28 cellular contexts compared by ENCODE assay signal in genomic region chr21:46564391-46564790, GRCh38. TPM values are rescaled to one million over a fixed set of nuclear protein-coding genes. Genes with fewer than 3 reads are reported as not detected.
DNase-seq lines count a peak whose midpoint lies in the region; ATAC-seq and TF ChIP-seq lines count a peak whose summit lies in the region.
"Had no signal": no experiment of that assay in that cellular context is flagged by ENCODE, and none has a peak within 500 bp of the region (broad histone marks: within the 10 kb centered on the region; RNA-seq: fewer than 3 reads in every experiment).

No MANE protein-coding gene starts in this region.

- H3K4me3 Mint-ChIP-seq in CD4-positive, alpha-beta T cell: no peak overlapping the region
- H3K4me3 Mint-ChIP-seq in activated T-helper 17 cell treated with anti-CD3 and anti-CD28 coated beads, Interleukin-2, amount 50 U/mL, for 72 hours: no peak overlapping the region
- no peak overlapping the region for H3K4me3 Mint-ChIP-seq in nephron progenitor cell
- H3K4me3 Mint-ChIP-seq: activated CD4-positive, alpha-beta memory T cell treated with anti-CD3 and anti-CD28 coated beads, Interleukin-2, amount 10 ng/mL, durations not matched to agents 7 days and 5 days; activated naive CD8-positive, alpha-beta T cell treated with anti-CD3 and anti-CD28 coated beads, Interleukin-2, amount 10 ng/mL, durations not matched to agents 7 days and 5 days; neural crest cell; stimulated activated naive CD8-positive, alpha-beta T cell treated with anti-CD3 and anti-CD28 coated beads, Interleukin-15, amount 100 ng/mL, for 72 hours had no signal

- no peaks in the 10 kb centered on the region for H3K27me3 ChIP-seq in CD4-positive, alpha-beta T cell (ENCODE audit: control insufficient read depth, insufficient read depth, low read length)
- H3K27me3 ChIP-seq in ovary: no peaks in the 10 kb centered on the region
- H3K27me3 ChIP-seq in suprapubic skin: no peaks in the 10 kb centered on the region
- H3K27me3 ChIP-seq: BE2C, body of pancreas, MG63 had no signal

- peaks cover 78% of the 10 kb centered on the region for H3K4me1 Mint-ChIP-seq in CD4-positive, alpha-beta T cell (ENCODE audit: low read depth)
- peaks cover 19% of the 10 kb centered on the region for H3K4me1 Mint-ChIP-seq in activated T-helper 17 cell treated with anti-CD3 and anti-CD28 coated beads, Interleukin-2, amount 50 U/mL, for 72 hours
- peaks cover 5% of the 10 kb centered on the region for H3K4me1 Mint-ChIP-seq in nephron progenitor cell

- no peaks in the 10 kb centered on the region for H3K36me3 ChIP-seq in ovary
- peaks cover 92% of the 10 kb centered on the region for H3K36me3 ChIP-seq in suprapubic skin

- WGBS in ovary, 3 donors: 88 to 93% (median 92%) methylated on average over 10 of the region's 10 CpGs
- 80% methylated on average over 3 of the region's 10 CpGs for WGBS in suprapubic skin

- no peak overlapping the region for H3K4me3 ChIP-seq in ovary
- no peak overlapping the region for H3K4me3 ChIP-seq in suprapubic skin
- H3K4me3 ChIP-seq: body of pancreas, MG63, psoas muscle had no signal

- intact Hi-C loops in CD4-positive, alpha-beta T cell (cut with DNase I, micrococcal nuclease): loop anchor here in 1 of 2 experiments (5.0 kb wide), 1 partner anchor 42 kb away; no protein-coding TSS in a partner anchor
- intact Hi-C loops in ovary (cut with DNase I): no loop called here

- H3K36me3 Mint-ChIP-seq in CD4-positive, alpha-beta T cell (ENCODE audit: low read depth): peaks cover 99% of the 10 kb centered on the region
- peaks cover 80% of the 10 kb centered on the region for H3K36me3 Mint-ChIP-seq in activated T-helper 17 cell treated with anti-CD3 and anti-CD28 coated beads, Interleukin-2, amount 50 U/mL, for 72 hours (ENCODE audit: low read depth)
- peaks cover 67% of the 10 kb centered on the region for H3K36me3 Mint-ChIP-seq in nephron progenitor cell (ENCODE audit: low read depth)

- H3K27ac Mint-ChIP-seq in CD4-positive, alpha-beta T cell: peak overlapping the region; percentile 95
- H3K27ac Mint-ChIP-seq in activated T-helper 17 cell treated with anti-CD3 and anti-CD28 coated beads, Interleukin-2, amount 50 U/mL, for 72 hours: no peak overlapping the region
- peak overlapping the region; percentile 68 for H3K27ac Mint-ChIP-seq in nephron progenitor cell
- H3K27ac Mint-ChIP-seq: activated CD4-positive, alpha-beta memory T cell treated with anti-CD3 and anti-CD28 coated beads, Interleukin-2, amount 10 ng/mL, durations not matched to agents 7 days and 5 days; activated naive CD8-positive, alpha-beta T cell treated with anti-CD3 and anti-CD28 coated beads, Interleukin-2, amount 10 ng/mL, durations not matched to agents 7 days and 5 days had no signal

- no peak for DNase-seq in CD4-positive, alpha-beta T cell
- DNase-seq in GM13976 (ENCODE audit: low spot score) (peak; percentile 12), nephron progenitor cell (no peak), ovary (no peak), EL (no peak), suprapubic skin (ENCODE audit: low spot score in 2 of 2) (no peak)
- DNase-seq: activated CD4-positive, alpha-beta memory T cell treated with anti-CD3 and anti-CD28 coated beads, Interleukin-2, amount 10 ng/mL, durations not matched to agents 7 days and 5 days; activated CD4-positive, CD25-positive, alpha-beta regulatory T cell; activated naive CD8-positive, alpha-beta T cell treated with anti-CD3 and anti-CD28 coated beads, Interleukin-2, amount 10 ng/mL, durations not matched to agents 7 days and 5 days; activated T-cell treated with anti-CD3 and anti-CD28 coated beads, Interleukin-2, amount 50 U/mL, for 48 hours; BE2C; body of pancreas; IMR-90; left colon; MG63; NCI-H1930; NCI-H345; psoas muscle; small intestine; stimulated activated CD4-positive, alpha-beta T cell treated with anti-CD3 and anti-CD28 coated beads, Interleukin-4, amount 100 ng/mL, for 1 hour; stimulated activated naive CD8-positive, alpha-beta T cell treated with anti-CD3 and anti-CD28 coated beads, Interleukin-15, amount 100 ng/mL, for 72 hours; T1000; trophoblast cell had no signal

- POLR2A ChIA-PET in CD4-positive, alpha-beta T cell (lab: Charles Lee): interaction anchor here (1.0 kb wide), 1 partner anchor 71 kb away, joined by 3 read pairs; the partner anchor contains the start of gene PRMT2

- H3K27me3 Mint-ChIP-seq in CD4-positive, alpha-beta T cell: no peaks in the 10 kb centered on the region
- no peaks in the 10 kb centered on the region for H3K27me3 Mint-ChIP-seq in activated T-helper 17 cell treated with anti-CD3 and anti-CD28 coated beads, Interleukin-2, amount 50 U/mL, for 72 hours
- peaks cover 4% of the 10 kb centered on the region for H3K27me3 Mint-ChIP-seq in nephron progenitor cell (ENCODE audit: low read depth, poor library complexity)
- H3K27me3 Mint-ChIP-seq: activated CD4-positive, alpha-beta memory T cell treated with anti-CD3 and anti-CD28 coated beads, Interleukin-2, amount 10 ng/mL, durations not matched to agents 7 days and 5 days; activated naive CD8-positive, alpha-beta T cell treated with anti-CD3 and anti-CD28 coated beads, Interleukin-2, amount 10 ng/mL, durations not matched to agents 7 days and 5 days; stimulated activated naive CD8-positive, alpha-beta T cell treated with anti-CD3 and anti-CD28 coated beads, Interleukin-15, amount 100 ng/mL, for 72 hours had no signal

- H3K9me3 Mint-ChIP-seq in CD4-positive, alpha-beta T cell: no peaks in the 10 kb centered on the region
- H3K9me3 Mint-ChIP-seq in activated T-helper 17 cell treated with anti-CD3 and anti-CD28 coated beads, Interleukin-2, amount 50 U/mL, for 72 hours: no peaks in the 10 kb centered on the region
- H3K9me3 Mint-ChIP-seq in nephron progenitor cell: no peaks in the 10 kb centered on the region
- H3K9me3 Mint-ChIP-seq: activated CD4-positive, alpha-beta memory T cell treated with anti-CD3 and anti-CD28 coated beads, Interleukin-2, amount 10 ng/mL, durations not matched to agents 7 days and 5 days; activated naive CD8-positive, alpha-beta T cell treated with anti-CD3 and anti-CD28 coated beads, Interleukin-2, amount 10 ng/mL, durations not matched to agents 7 days and 5 days; stimulated activated naive CD8-positive, alpha-beta T cell treated with anti-CD3 and anti-CD28 coated beads, Interleukin-15, amount 100 ng/mL, for 72 hours had no signal

- H3K9me3 ChIP-seq in CD4-positive, alpha-beta T cell (ENCODE audit: control insufficient read depth, low read length): no peaks in the 10 kb centered on the region
- no peaks in the 10 kb centered on the region for H3K9me3 ChIP-seq in ovary
- H3K9me3 ChIP-seq in suprapubic skin: no peaks in the 10 kb centered on the region
- H3K9me3 ChIP-seq: BE2C, body of pancreas, MG63, psoas muscle had no signal

- in situ Hi-C loops in GM13976 (cut with MboI; ENCODE audit: low sequenced_read_pairs, unreplicated experiment): no loop called here

- ATAC-seq in CD4-positive, alpha-beta T cell (ENCODE audit: poor library complexity): no peak
- peak; percentile 10 for ATAC-seq in activated T-helper 17 cell treated with anti-CD3 and anti-CD28 coated beads, Interleukin-2, amount 50 U/mL, for 72 hours (replicated peaks)
- ATAC-seq: body of pancreas; left colon; psoas muscle; SK-N-SH treated with all-trans-retinoic acid at 6 μM for 48 hours; stimulated activated naive CD8-positive, alpha-beta T cell treated with anti-CD3 and anti-CD28 coated beads, Interleukin-15, amount 100 ng/mL, for 72 hours had no signal

- peak overlapping the region; percentile 54 for H3K27ac ChIP-seq in CD4-positive, alpha-beta T cell (ENCODE audit: low read depth, low read length)
- no peak overlapping the region for H3K27ac ChIP-seq in ovary
- H3K27ac ChIP-seq in suprapubic skin: no peak overlapping the region
- H3K27ac ChIP-seq: body of pancreas, HL-60, psoas muscle had no signal

- no peak for TF ChIP-seq EP300 in ovary (IDR thresholded peaks at IDR 0.05)
- no peak for TF ChIP-seq EP300 in suprapubic skin (IDR thresholded peaks at IDR 0.05)

- no peak for TF ChIP-seq CTCF in CD4-positive, alpha-beta T cell (IDR thresholded peaks at IDR 0.05)
- TF ChIP-seq CTCF in GM13976 (IDR thresholded peaks at IDR 0.05; ENCODE audit: borderline replicate concordance, control extremely low read depth, extremely low read depth, insufficient read depth, missing control alignments) (no peak), nephron progenitor cell (IDR thresholded peaks at IDR 0.05) (no peak), ovary (IDR thresholded peaks at IDR 0.05) (no peak), suprapubic skin (IDR thresholded peaks at IDR 0.05) (no peak)

- CTCF ChIA-PET in CD4-positive, alpha-beta T cell (lab: Charles Lee): no interaction called here

- H3K4me1 ChIP-seq in ovary (ENCODE audit: insufficient read depth) (peaks cover 10% of the 10 kb centered on the region), suprapubic skin (no peaks in the 10 kb centered on the region)
- H3K4me1 ChIP-seq: BE2C, psoas muscle had no signal

- TF ChIP-seq POLR2A in ovary (IDR thresholded peaks at IDR 0.05) (no peak), suprapubic skin (IDR thresholded peaks at IDR 0.05) (no peak)

RNA-seq across cellular contexts. Expression of gene S100B, which starts 40.5 kb away (rescaled TPM):
- under 1 TPM; 0.47 to 0.52 TPM for total RNA-seq in CD4-positive, alpha-beta T cell
- not detected for total RNA-seq in activated T-helper 17 cell treated with anti-CD3 and anti-CD28 coated beads, Interleukin-2, amount 50 U/mL, for 72 hours
- total RNA-seq in ovary (1 to 10 TPM in 5 of 7 donors, under 1 TPM in 2; 0.53 to 3.7 (median 2.3) TPM), suprapubic skin (10 to 100 TPM; 11.4 to 16.5 (median 14.2) TPM)
- 10 to 100 TPM in 1 of 2 donors, 1 to 10 TPM in 1; 8.5 to 16.8 TPM for polyA plus RNA-seq in ovary
- total RNA-seq: activated CD4-positive, alpha-beta memory T cell treated with anti-CD3 and anti-CD28 coated beads, Interleukin-2, amount 10 ng/mL, durations not matched to agents 7 days and 5 days; fibroblast of lung had no signal
